In the genomic region with DNA sequence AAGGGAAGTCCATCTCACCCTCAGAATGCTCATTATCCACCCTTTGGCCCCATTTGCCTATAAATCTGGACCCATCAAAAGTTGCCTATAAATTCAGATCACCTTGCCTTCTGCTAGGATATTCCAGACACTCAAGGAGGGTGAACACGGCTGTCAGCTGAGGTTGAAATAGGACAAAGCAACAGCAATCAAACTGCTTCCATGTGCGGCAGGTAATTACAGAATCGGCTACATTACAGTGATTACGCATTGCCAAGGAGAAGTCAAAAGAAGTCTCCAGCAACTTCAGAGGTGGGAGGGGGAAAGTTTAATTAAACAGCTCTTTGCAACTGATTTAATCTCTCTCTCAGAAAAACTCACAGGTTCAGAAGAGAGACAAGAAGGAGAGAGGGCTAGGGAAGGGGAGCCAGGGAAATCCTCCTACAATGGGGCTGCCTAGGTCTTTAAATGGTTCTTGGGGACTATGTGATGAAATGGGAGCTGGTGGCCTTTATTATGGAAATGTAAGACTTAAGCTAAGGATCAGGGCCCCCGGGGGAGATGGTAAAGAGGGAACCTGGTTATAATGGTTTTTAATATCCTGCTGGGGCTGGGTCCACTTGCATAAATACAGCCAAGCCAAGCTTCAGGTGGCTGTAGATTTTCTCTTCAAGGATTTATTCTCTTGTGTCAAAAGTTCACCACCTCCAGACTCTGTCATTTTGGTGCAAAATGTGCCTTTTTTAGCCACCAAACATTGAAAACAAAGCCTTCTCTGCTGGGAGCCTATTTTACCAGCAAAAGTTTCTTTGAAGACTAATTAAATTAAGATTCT, we compare ENCODE assay signal across 1 cellular context.
TF ChIP-seq lines count a peak whose summit lies in the region.

No MANE protein-coding gene starts in this region.

TF ChIP-seq in H1, 55 proteins besides CTCF, POLR2A, EP300 and RAD21:
- no peak for TF ChIP-seq GABPA (IDR thresholded peaks at IDR 0.05; ENCODE audit: borderline replicate concordance, insufficient read depth, low read length)
- no peak for TF ChIP-seq SRF (IDR thresholded peaks at IDR 0.05; ENCODE audit: low read depth, low read length)
- TF ChIP-seq, protein P1, sequence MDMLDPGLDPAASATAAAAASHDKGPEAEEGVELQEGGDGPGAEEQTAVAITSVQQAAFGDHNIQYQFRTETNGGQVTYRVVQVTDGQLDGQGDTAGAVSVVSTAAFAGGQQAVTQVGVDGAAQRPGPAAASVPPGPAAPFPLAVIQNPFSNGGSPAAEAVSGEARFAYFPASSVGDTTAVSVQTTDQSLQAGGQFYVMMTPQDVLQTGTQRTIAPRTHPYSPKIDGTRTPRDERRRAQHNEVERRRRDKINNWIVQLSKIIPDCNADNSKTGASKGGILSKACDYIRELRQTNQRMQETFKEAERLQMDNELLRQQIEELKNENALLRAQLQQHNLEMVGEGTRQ (IDR thresholded peaks at IDR 0.05; ENCODE audit: low read length), result no peak
- TF ChIP-seq TEAD4 (IDR thresholded peaks at IDR 0.05; ENCODE audit: low read depth, low read length), result no peak
- TF ChIP-seq CHD2 (IDR thresholded peaks at IDR 0.05; ENCODE audit: low read length), result no peak
- no peak for TF ChIP-seq CBX5 (IDR thresholded peaks at IDR 0.05; ENCODE audit: low read depth, low read length)
- TF ChIP-seq MAFK (IDR thresholded peaks at IDR 0.05; ENCODE audit: low read depth, low read length), result no peak
- peak; percentile 59; the same call in 1 of the 2 replicates for TF ChIP-seq SP1 (IDR thresholded peaks at IDR 0.05; ENCODE audit: low read depth, low read length)
- peak; percentile 42; the same call in 1 of the 2 replicates for TF ChIP-seq POLR2AphosphoS5 (IDR thresholded peaks at IDR 0.05; ENCODE audit: low read depth, low read length)
- no peak for TF ChIP-seq KDM4A (IDR thresholded peaks at IDR 0.05; ENCODE audit: low read depth, low read length, severe bottlenecking)
- TF ChIP-seq NRF1 (IDR thresholded peaks at IDR 0.05; ENCODE audit: low read depth, low read length), result no peak
- TF ChIP-seq, protein P2, sequence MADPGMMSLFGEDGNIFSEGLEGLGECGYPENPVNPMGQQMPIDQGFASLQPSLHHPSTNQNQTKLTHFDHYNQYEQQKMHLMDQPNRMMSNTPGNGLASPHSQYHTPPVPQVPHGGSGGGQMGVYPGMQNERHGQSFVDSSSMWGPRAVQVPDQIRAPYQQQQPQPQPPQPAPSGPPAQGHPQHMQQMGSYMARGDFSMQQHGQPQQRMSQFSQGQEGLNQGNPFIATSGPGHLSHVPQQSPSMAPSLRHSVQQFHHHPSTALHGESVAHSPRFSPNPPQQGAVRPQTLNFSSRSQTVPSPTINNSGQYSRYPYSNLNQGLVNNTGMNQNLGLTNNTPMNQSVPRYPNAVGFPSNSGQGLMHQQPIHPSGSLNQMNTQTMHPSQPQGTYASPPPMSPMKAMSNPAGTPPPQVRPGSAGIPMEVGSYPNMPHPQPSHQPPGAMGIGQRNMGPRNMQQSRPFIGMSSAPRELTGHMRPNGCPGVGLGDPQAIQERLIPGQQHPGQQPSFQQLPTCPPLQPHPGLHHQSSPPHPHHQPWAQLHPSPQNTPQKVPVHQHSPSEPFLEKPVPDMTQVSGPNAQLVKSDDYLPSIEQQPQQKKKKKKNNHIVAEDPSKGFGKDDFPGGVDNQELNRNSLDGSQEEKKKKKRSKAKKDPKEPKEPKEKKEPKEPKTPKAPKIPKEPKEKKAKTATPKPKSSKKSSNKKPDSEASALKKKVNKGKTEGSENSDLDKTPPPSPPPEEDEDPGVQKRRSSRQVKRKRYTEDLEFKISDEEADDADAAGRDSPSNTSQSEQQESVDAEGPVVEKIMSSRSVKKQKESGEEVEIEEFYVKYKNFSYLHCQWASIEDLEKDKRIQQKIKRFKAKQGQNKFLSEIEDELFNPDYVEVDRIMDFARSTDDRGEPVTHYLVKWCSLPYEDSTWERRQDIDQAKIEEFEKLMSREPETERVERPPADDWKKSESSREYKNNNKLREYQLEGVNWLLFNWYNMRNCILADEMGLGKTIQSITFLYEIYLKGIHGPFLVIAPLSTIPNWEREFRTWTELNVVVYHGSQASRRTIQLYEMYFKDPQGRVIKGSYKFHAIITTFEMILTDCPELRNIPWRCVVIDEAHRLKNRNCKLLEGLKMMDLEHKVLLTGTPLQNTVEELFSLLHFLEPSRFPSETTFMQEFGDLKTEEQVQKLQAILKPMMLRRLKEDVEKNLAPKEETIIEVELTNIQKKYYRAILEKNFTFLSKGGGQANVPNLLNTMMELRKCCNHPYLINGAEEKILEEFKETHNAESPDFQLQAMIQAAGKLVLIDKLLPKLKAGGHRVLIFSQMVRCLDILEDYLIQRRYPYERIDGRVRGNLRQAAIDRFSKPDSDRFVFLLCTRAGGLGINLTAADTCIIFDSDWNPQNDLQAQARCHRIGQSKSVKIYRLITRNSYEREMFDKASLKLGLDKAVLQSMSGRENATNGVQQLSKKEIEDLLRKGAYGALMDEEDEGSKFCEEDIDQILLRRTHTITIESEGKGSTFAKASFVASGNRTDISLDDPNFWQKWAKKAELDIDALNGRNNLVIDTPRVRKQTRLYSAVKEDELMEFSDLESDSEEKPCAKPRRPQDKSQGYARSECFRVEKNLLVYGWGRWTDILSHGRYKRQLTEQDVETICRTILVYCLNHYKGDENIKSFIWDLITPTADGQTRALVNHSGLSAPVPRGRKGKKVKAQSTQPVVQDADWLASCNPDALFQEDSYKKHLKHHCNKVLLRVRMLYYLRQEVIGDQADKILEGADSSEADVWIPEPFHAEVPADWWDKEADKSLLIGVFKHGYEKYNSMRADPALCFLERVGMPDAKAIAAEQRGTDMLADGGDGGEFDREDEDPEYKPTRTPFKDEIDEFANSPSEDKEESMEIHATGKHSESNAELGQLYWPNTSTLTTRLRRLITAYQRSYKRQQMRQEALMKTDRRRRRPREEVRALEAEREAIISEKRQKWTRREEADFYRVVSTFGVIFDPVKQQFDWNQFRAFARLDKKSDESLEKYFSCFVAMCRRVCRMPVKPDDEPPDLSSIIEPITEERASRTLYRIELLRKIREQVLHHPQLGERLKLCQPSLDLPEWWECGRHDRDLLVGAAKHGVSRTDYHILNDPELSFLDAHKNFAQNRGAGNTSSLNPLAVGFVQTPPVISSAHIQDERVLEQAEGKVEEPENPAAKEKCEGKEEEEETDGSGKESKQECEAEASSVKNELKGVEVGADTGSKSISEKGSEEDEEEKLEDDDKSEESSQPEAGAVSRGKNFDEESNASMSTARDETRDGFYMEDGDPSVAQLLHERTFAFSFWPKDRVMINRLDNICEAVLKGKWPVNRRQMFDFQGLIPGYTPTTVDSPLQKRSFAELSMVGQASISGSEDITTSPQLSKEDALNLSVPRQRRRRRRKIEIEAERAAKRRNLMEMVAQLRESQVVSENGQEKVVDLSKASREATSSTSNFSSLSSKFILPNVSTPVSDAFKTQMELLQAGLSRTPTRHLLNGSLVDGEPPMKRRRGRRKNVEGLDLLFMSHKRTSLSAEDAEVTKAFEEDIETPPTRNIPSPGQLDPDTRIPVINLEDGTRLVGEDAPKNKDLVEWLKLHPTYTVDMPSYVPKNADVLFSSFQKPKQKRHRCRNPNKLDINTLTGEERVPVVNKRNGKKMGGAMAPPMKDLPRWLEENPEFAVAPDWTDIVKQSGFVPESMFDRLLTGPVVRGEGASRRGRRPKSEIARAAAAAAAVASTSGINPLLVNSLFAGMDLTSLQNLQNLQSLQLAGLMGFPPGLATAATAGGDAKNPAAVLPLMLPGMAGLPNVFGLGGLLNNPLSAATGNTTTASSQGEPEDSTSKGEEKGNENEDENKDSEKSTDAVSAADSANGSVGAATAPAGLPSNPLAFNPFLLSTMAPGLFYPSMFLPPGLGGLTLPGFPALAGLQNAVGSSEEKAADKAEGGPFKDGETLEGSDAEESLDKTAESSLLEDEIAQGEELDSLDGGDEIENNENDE (IDR thresholded peaks at IDR 0.05; ENCODE audit: insufficient replicate concordance, low read length), result peak; percentile 77
- no peak for TF ChIP-seq ZNF274 (IDR thresholded peaks at IDR 0.05; ENCODE audit: borderline replicate concordance, extremely low read depth, low read length)
- TF ChIP-seq RXRA (IDR thresholded peaks at IDR 0.05; ENCODE audit: insufficient read depth, low read depth, low read length), result no peak
- TF ChIP-seq RFX5 (IDR thresholded peaks at IDR 0.05; ENCODE audit: borderline replicate concordance, low read depth, low read length), result no peak
- no peak for TF ChIP-seq BRCA1 (IDR thresholded peaks at IDR 0.05; ENCODE audit: low read depth, low read length)
- TF ChIP-seq TAF7 (optimal IDR thresholded peaks at IDR 0.05; ENCODE audit: borderline replicate concordance, low read depth, low read length), result no peak
- no peak for TF ChIP-seq CREB1 (IDR thresholded peaks at IDR 0.05)
- peak in 1 of 2 experiments; percentile 39 for TF ChIP-seq BCL11A (IDR thresholded peaks at IDR 0.05; ENCODE audit: low read depth in 2 of 2, low read length in 2 of 2)
- no peak for TF ChIP-seq CHD1 (IDR thresholded peaks at IDR 0.05; ENCODE audit: low read depth, low read length)
- peak in 1 of 2 experiments; percentile 77; a peak in 1 of 4 replicates for TF ChIP-seq HDAC2 (IDR thresholded peaks at IDR 0.05; ENCODE audit: borderline replicate concordance in 1 of 2, low read depth in 2 of 2, low read length in 2 of 2)
- TF ChIP-seq POU5F1 (IDR thresholded peaks at IDR 0.05; ENCODE audit: low read depth, low read length), result peak; percentile 95
- TF ChIP-seq CEBPB (IDR thresholded peaks at IDR 0.05; ENCODE audit: low read depth, low read length), result peak; percentile 83
- TF ChIP-seq SIX5 (IDR thresholded peaks at IDR 0.05; ENCODE audit: low read depth, low read length), result no peak
- TF ChIP-seq JUN (IDR thresholded peaks at IDR 0.05; ENCODE audit: low read depth, low read length), result no peak
- no peak for TF ChIP-seq RNF2 (IDR thresholded peaks at IDR 0.05; ENCODE audit: borderline replicate concordance, low read depth, low read length, missing control alignments, poor library complexity, severe bottlenecking)
- TF ChIP-seq, protein P3, sequence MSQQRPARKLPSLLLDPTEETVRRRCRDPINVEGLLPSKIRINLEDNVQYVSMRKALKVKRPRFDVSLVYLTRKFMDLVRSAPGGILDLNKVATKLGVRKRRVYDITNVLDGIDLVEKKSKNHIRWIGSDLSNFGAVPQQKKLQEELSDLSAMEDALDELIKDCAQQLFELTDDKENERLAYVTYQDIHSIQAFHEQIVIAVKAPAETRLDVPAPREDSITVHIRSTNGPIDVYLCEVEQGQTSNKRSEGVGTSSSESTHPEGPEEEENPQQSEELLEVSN (IDR thresholded peaks at IDR 0.05), result no peak
- no peak for TF ChIP-seq HDAC6 (IDR thresholded peaks at IDR 0.05; ENCODE audit: low read depth, low read length)
- TF ChIP-seq ASH2L (IDR thresholded peaks at IDR 0.05; ENCODE audit: low read length), result no peak
- TF ChIP-seq SUZ12 (IDR thresholded peaks at IDR 0.05; ENCODE audit: low read length), result no peak
- TF ChIP-seq, protein P4, sequence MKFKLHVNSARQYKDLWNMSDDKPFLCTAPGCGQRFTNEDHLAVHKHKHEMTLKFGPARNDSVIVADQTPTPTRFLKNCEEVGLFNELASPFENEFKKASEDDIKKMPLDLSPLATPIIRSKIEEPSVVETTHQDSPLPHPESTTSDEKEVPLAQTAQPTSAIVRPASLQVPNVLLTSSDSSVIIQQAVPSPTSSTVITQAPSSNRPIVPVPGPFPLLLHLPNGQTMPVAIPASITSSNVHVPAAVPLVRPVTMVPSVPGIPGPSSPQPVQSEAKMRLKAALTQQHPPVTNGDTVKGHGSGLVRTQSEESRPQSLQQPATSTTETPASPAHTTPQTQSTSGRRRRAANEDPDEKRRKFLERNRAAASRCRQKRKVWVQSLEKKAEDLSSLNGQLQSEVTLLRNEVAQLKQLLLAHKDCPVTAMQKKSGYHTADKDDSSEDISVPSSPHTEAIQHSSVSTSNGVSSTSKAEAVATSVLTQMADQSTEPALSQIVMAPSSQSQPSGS (IDR thresholded peaks at IDR 0.05; ENCODE audit: low read length), result no peak
- no peak; the same call in 1 of the 2 replicates for TF ChIP-seq JUND (IDR thresholded peaks at IDR 0.05; ENCODE audit: low read length)
- TF ChIP-seq BACH1 (IDR thresholded peaks at IDR 0.05; ENCODE audit: low read length), result no peak
- TF ChIP-seq SP2 (IDR thresholded peaks at IDR 0.05; ENCODE audit: low read length), result no peak
- no peak for TF ChIP-seq RBBP5 (IDR thresholded peaks at IDR 0.05; ENCODE audit: borderline replicate concordance, low read depth, low read length)
- peak; percentile 35; the same call in 1 of the 2 replicates for TF ChIP-seq EGR1 (IDR thresholded peaks at IDR 0.05; ENCODE audit: borderline replicate concordance, low read depth, low read length)
- TF ChIP-seq, protein P5, sequence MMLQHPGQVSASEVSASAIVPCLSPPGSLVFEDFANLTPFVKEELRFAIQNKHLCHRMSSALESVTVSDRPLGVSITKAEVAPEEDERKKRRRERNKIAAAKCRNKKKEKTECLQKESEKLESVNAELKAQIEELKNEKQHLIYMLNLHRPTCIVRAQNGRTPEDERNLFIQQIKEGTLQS (IDR thresholded peaks at IDR 0.05; ENCODE audit: insufficient read depth, low read depth, low read length), result no peak
- TF ChIP-seq TBP (IDR thresholded peaks at IDR 0.05; ENCODE audit: low read depth, low read length), result no peak
- TF ChIP-seq GTF2F1 (IDR thresholded peaks at IDR 0.05; ENCODE audit: borderline replicate concordance, low read depth, low read length), result no peak
- peak; percentile 88; the same call in 1 of the 2 replicates for TF ChIP-seq TCF12 (IDR thresholded peaks at IDR 0.05; ENCODE audit: low read depth, low read length)
- peak; percentile 79 for TF ChIP-seq YY1 (IDR thresholded peaks at IDR 0.05; ENCODE audit: low read depth, low read length)
- TF ChIP-seq SIRT6 (IDR thresholded peaks at IDR 0.05; ENCODE audit: low read length), result no peak
- TF ChIP-seq SP4 (IDR thresholded peaks at IDR 0.05; ENCODE audit: low read length), result no peak
- 0 out of 4 replicates have a peak, but pooled peaks of 1 of the 2 experiments have one; percentile 19 for TF ChIP-seq SIN3A (conservative IDR thresholded peaks at IDR 0.05 in 1 of 2, IDR thresholded peaks at IDR 0.05 in 1 of 2; ENCODE audit: low read depth in 1 of 2, low read length in 2 of 2)
- peak; percentile 94 for TF ChIP-seq NANOG (IDR thresholded peaks at IDR 0.05; ENCODE audit: insufficient read depth, low read depth, low read length, poor library complexity, severe bottlenecking)
- no peak for TF ChIP-seq SAP30 (IDR thresholded peaks at IDR 0.05; ENCODE audit: insufficient read depth, insufficient replicate concordance, low read length)
- TF ChIP-seq TAF1 (IDR thresholded peaks at IDR 0.05; ENCODE audit: low read depth, low read length), result no peak
- no peak for TF ChIP-seq FOSL1 (IDR thresholded peaks at IDR 0.05; ENCODE audit: insufficient read depth, low read depth, low read length)
- TF ChIP-seq KDM5A (IDR thresholded peaks at IDR 0.05; ENCODE audit: low read length), result no peak
- TF ChIP-seq PHF8 (conservative IDR thresholded peaks at IDR 0.05; ENCODE audit: low read depth, low read length), result no peak
- no peak for TF ChIP-seq KDM1A (IDR thresholded peaks at IDR 0.05; ENCODE audit: borderline replicate concordance, low read length)
- no peak for TF ChIP-seq CBX8 (IDR thresholded peaks at IDR 0.05; ENCODE audit: borderline replicate concordance, low read depth, low read length)
- TF ChIP-seq CTBP2 (IDR thresholded peaks at IDR 0.05; ENCODE audit: borderline replicate concordance, insufficient read depth, insufficient read length, low read length), result no peak
- TF ChIP-seq, protein P6, sequence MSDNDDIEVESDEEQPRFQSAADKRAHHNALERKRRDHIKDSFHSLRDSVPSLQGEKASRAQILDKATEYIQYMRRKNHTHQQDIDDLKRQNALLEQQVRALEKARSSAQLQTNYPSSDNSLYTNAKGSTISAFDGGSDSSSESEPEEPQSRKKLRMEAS (IDR thresholded peaks at IDR 0.05), result no peak
- TF ChIP-seq EZH2 (IDR thresholded peaks at IDR 0.05; ENCODE audit: low read depth, low read length, severe bottlenecking), result no peak
TF ChIP-seq in H1: peak in this region for 12.
